9 cellular contexts compared by ENCODE assay signal in genomic region chr17:75004371-75004770, GRCh38. TPM values are rescaled to one million over a fixed set of nuclear protein-coding genes. Genes with fewer than 3 reads are reported as not detected.
"Had no signal": no experiment of that assay in that cellular context is flagged by ENCODE, and none has a peak within 500 bp of the region (broad histone marks: within the 10 kb centered on the region; RNA-seq: fewer than 3 reads in every experiment).

No MANE protein-coding gene starts in this region.

- H3K27ac ChIP-seq: GM23248, HL-60 had no signal

- H3K9me3 Mint-ChIP-seq: HFFc6 had no signal

- H3K9ac ChIP-seq: GM23248 had no signal

- DNase-seq: GM23248, GOT3, HFFc6, KG1 had no signal

- H3K4me1 ChIP-seq: HAP-1 had no signal

- ATAC-seq: HCT116, HepG2, K562 had no signal

- H3K4me3 ChIP-seq: GM23248, HAP-1, K562 had no signal

- H2AFZ ChIP-seq: GM23248 had no signal

- H3K27ac Mint-ChIP-seq: HFFc6 had no signal

- H3K4me3 Mint-ChIP-seq: HFFc6 had no signal

- H3K9me3 ChIP-seq: HAP-1 had no signal

RNA-seq across cellular contexts. Expression of gene HID1, which starts 31.8 kb away (rescaled TPM):
- total RNA-seq: GM23248 had no signal
- polyA plus RNA-seq: GM23248 had no signal
